Comparison of ENCODE assay signal across 1 cellular context in genomic region chr16:20803561-20804214, GRCh38.
TF ChIP-seq lines count a peak whose summit lies in the region.

No MANE protein-coding gene starts in this region.

TF ChIP-seq in HepG2, 621 proteins besides CTCF, POLR2A, EP300 and RAD21 (continued from another document and continues in another):
- TF ChIP-seq KMT2A (CRISPR knock-in tag; IDR thresholded peaks at IDR 0.05) (peak; percentile 60; the same call in 1 of the 2 replicates), ZNF556 (CRISPR knock-in tag; IDR thresholded peaks at IDR 0.05; ENCODE audit: borderline replicate concordance) (peak; percentile 63; the same call in 1 of the 2 replicates), DZIP1 (CRISPR knock-in tag; IDR thresholded peaks at IDR 0.05) (no peak), BHLHE40 (IDR thresholded peaks at IDR 0.05; ENCODE audit: low read length) (no peak), NCOA1 (CRISPR knock-in tag; IDR thresholded peaks at IDR 0.05) (peak; percentile 93), CREB1 (IDR thresholded peaks at IDR 0.05) (no peak), CREB1 (CRISPR knock-in tag; IDR thresholded peaks at IDR 0.05) (peak; percentile 81; the same call in 1 of the 2 replicates), SALL1 (CRISPR knock-in tag; IDR thresholded peaks at IDR 0.05) (peak; percentile 89), IRF2 (CRISPR knock-in tag; IDR thresholded peaks at IDR 0.05) (peak; percentile 49; the same call in 1 of the 2 replicates), NPAS2 (CRISPR knock-in tag; IDR thresholded peaks at IDR 0.05; ENCODE audit: borderline replicate concordance) (no peak), CAMTA2 (CRISPR knock-in tag; IDR thresholded peaks at IDR 0.05; ENCODE audit: borderline replicate concordance) (peak; percentile 63; the same call in 1 of the 2 replicates), ERF (CRISPR knock-in tag; IDR thresholded peaks at IDR 0.05) (peak; percentile 33; the same call in 1 of the 2 replicates), ASH2L (IDR thresholded peaks at IDR 0.05; ENCODE audit: insufficient read length, low read depth, low read length) (peak; percentile 80), ZMYM3 (CRISPR knock-in tag; IDR thresholded peaks at IDR 0.05) (peak; percentile 60; the same call in 1 of the 2 replicates), GATA4 (IDR thresholded peaks at IDR 0.05; ENCODE audit: borderline replicate concordance, low read depth) (peak; percentile 31; the same call in 1 of the 2 replicates), ZNF513 (CRISPR knock-in tag; conservative IDR thresholded peaks at IDR 0.05) (no peak), AKAP8 (CRISPR knock-in tag; IDR thresholded peaks at IDR 0.05) (0 out of 2 replicates have a peak, but pooled peaks have one; percentile 37), NAIF1 (CRISPR knock-in tag; IDR thresholded peaks at IDR 0.05; ENCODE audit: borderline replicate concordance) (0 out of 2 replicates have a peak, but pooled peaks have one; percentile 36), LRRFIP1 (CRISPR knock-in tag; conservative IDR thresholded peaks at IDR 0.05) (no peak), GLI4 (CRISPR knock-in tag; IDR thresholded peaks at IDR 0.05; ENCODE audit: borderline replicate concordance) (0 out of 2 replicates have a peak, but pooled peaks have one; percentile 35), NCOR1 (IDR thresholded peaks at IDR 0.05; ENCODE audit: borderline replicate concordance, low read length) (peak; percentile 45; the same call in 1 of the 2 replicates), BRF2 (CRISPR knock-in tag; IDR thresholded peaks at IDR 0.05) (peak; percentile 85; the same call in 1 of the 2 replicates), ZNF891 (CRISPR knock-in tag; IDR thresholded peaks at IDR 0.05) (no peak), RFXAP (CRISPR knock-in tag; IDR thresholded peaks at IDR 0.05; ENCODE audit: borderline replicate concordance) (peak; percentile 56; the same call in 1 of the 2 replicates), MAX (IDR thresholded peaks at IDR 0.05) (peak; percentile 61; the same call in 1 of the 2 replicates), JARID2 (CRISPR knock-in tag; IDR thresholded peaks at IDR 0.05; ENCODE audit: insufficient replicate concordance) (no peak), ZNF44 (CRISPR knock-in tag; IDR thresholded peaks at IDR 0.05) (peak; percentile 85; the same call in 1 of the 2 replicates), HNF4A (CRISPR knock-in tag; IDR thresholded peaks at IDR 0.05) (peak; percentile 93), EHMT2 (IDR thresholded peaks at IDR 0.05; ENCODE audit: borderline replicate concordance, low read depth, low read length) (peak; percentile 60; the same call in 1 of the 2 replicates), MBD4 (IDR thresholded peaks at IDR 0.05; ENCODE audit: borderline replicate concordance, low read length) (peak; percentile 68; the same call in 1 of the 2 replicates), SP4 (CRISPR knock-in tag; IDR thresholded peaks at IDR 0.05) (peak; percentile 71; the same call in 1 of the 2 replicates), ZNF619 (CRISPR knock-in tag; IDR thresholded peaks at IDR 0.05) (no peak), ZNF747 (CRISPR knock-in tag; IDR thresholded peaks at IDR 0.05; ENCODE audit: borderline replicate concordance) (peak; percentile 66; the same call in 1 of the 2 replicates), ZNF841 (CRISPR knock-in tag; IDR thresholded peaks at IDR 0.05; ENCODE audit: borderline replicate concordance) (no peak), GATAD1 (CRISPR knock-in tag; IDR thresholded peaks at IDR 0.05) (peak; percentile 49; the same call in 1 of the 2 replicates), NR2C2 (CRISPR knock-in tag; IDR thresholded peaks at IDR 0.05; ENCODE audit: borderline replicate concordance) (peak; percentile 29; the same call in 1 of the 2 replicates), REPIN1 (CRISPR knock-in tag; IDR thresholded peaks at IDR 0.05; ENCODE audit: borderline replicate concordance, low read depth) (peak; percentile 87; the same call in 1 of the 2 replicates), GFI1 (CRISPR knock-in tag; IDR thresholded peaks at IDR 0.05; ENCODE audit: borderline replicate concordance) (0 out of 2 replicates have a peak, but pooled peaks have one; percentile 57), TFE3 (CRISPR knock-in tag; IDR thresholded peaks at IDR 0.05) (peak; percentile 58), TEAD3 (CRISPR knock-in tag; optimal IDR thresholded peaks at IDR 0.05; ENCODE audit: borderline replicate concordance) (peak; percentile 68), ZNF629 (CRISPR knock-in tag; conservative IDR thresholded peaks at IDR 0.05) (peak; percentile 50), ZNF766 (CRISPR knock-in tag; IDR thresholded peaks at IDR 0.05; ENCODE audit: borderline replicate concordance) (peak; percentile 22; the same call in 1 of the 2 replicates), ZNF224 (CRISPR knock-in tag; IDR thresholded peaks at IDR 0.05) (0 out of 2 replicates have a peak, but pooled peaks have one; percentile 17), ZNF18 (CRISPR knock-in tag; IDR thresholded peaks at IDR 0.05; ENCODE audit: insufficient replicate concordance) (peak; percentile 57), ZNF878 (CRISPR knock-in tag; IDR thresholded peaks at IDR 0.05) (0 out of 2 replicates have a peak, but pooled peaks have one; percentile 19), CREM (IDR thresholded peaks at IDR 0.05) (peak; percentile 68), CREM (CRISPR knock-in tag; IDR thresholded peaks at IDR 0.05) (no peak), TBX2 (CRISPR knock-in tag; IDR thresholded peaks at IDR 0.05; ENCODE audit: borderline replicate concordance) (peak; percentile 100), ZNF20 (CRISPR knock-in tag; IDR thresholded peaks at IDR 0.05) (0 out of 2 replicates have a peak, but pooled peaks have one; percentile 89), DPF2 (CRISPR knock-in tag; IDR thresholded peaks at IDR 0.05; ENCODE audit: borderline replicate concordance, low read depth) (peak; percentile 91), EED (CRISPR knock-in tag; IDR thresholded peaks at IDR 0.05) (no peak; the same call in 1 of the 2 replicates), ARNTL (CRISPR knock-in tag; IDR thresholded peaks at IDR 0.05) (peak; percentile 68), HOXD1 (CRISPR knock-in tag; IDR thresholded peaks at IDR 0.05) (0 out of 2 replicates have a peak, but pooled peaks have one; percentile 39), HDAC2 (CRISPR knock-in tag; IDR thresholded peaks at IDR 0.05) (peak; percentile 62), KLF9 (CRISPR knock-in tag; IDR thresholded peaks at IDR 0.05; ENCODE audit: low read depth) (peak; percentile 41; the same call in 1 of the 2 replicates), ZNF746 (CRISPR knock-in tag; IDR thresholded peaks at IDR 0.05) (no peak), ISL2 (CRISPR knock-in tag; IDR thresholded peaks at IDR 0.05) (peak; percentile 87), DNMT3B (CRISPR knock-in tag; conservative IDR thresholded peaks at IDR 0.05) (no peak), KMT2B (CRISPR knock-in tag; IDR thresholded peaks at IDR 0.05) (peak; percentile 67), AGO2 (optimal IDR thresholded peaks at IDR 0.05; ENCODE audit: low read depth, low read length) (no peak), TBP (CRISPR knock-in tag; IDR thresholded peaks at IDR 0.05) (no peak), TAF1 (CRISPR knock-in tag; IDR thresholded peaks at IDR 0.05) (peak; percentile 36; the same call in 1 of the 2 replicates), ZBTB38 (CRISPR knock-in tag; IDR thresholded peaks at IDR 0.05) (no peak), NONO (IDR thresholded peaks at IDR 0.05) (no peak), NONO (CRISPR knock-in tag; conservative IDR thresholded peaks at IDR 0.05) (peak; percentile 74), ZSCAN21 (CRISPR knock-in tag; IDR thresholded peaks at IDR 0.05; ENCODE audit: borderline replicate concordance) (0 out of 2 replicates have a peak, but pooled peaks have one; percentile 25), KLF13 (CRISPR knock-in tag; IDR thresholded peaks at IDR 0.05) (no peak), ZNF30 (CRISPR knock-in tag; IDR thresholded peaks at IDR 0.05) (peak; percentile 24; the same call in 1 of the 2 replicates), ZNF547 (CRISPR knock-in tag; IDR thresholded peaks at IDR 0.05) (no peak; the same call in 1 of the 2 replicates), ZNF672 (CRISPR knock-in tag; IDR thresholded peaks at IDR 0.05) (no peak), RBFOX2 (IDR thresholded peaks at IDR 0.05; ENCODE audit: low read depth, low read length) (0 out of 2 replicates have a peak, but pooled peaks have one; percentile 28), ZNF333 (CRISPR knock-in tag; IDR thresholded peaks at IDR 0.05; ENCODE audit: borderline replicate concordance) (peak; percentile 83; the same call in 1 of the 2 replicates)
